Comparison of ENCODE assay signal across 1 cellular context in the genomic region with DNA sequence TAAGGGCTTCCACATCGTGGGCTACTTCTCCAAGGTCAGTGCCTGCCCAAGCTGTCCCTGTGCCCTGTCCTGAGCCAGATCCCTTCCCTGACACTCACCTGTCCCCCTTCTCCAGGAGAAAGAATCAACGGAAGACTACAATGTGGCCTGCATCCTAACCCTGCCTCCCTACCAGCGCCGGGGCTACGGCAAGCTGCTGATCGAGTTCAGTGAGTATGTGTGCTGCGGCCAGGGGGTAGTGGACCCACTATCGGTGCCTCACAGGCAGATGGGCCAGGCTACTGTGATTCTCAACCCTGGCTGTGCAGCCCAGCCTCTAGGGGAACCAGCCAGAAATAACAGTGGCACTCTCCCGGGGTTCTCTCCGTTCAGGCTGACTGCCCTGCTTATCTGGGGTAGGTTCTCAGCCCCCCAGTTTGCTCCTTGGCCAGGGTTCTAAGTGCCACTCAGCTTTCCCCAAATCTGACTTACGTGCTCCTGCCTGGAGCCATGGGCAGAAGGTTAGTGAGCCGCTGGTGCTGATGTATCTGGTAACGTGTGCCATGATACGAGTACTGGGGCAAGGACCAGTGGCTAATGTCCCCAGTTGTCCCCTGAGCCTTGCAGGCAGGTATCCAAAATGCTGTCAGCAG.
TF ChIP-seq lines count a peak whose summit lies in the region.

No MANE protein-coding gene starts in this region.

TF ChIP-seq in HepG2, 621 proteins besides CTCF, POLR2A, EP300 and RAD21:
- TF ChIP-seq AGO2 (optimal IDR thresholded peaks at IDR 0.05; ENCODE audit: low read depth, low read length) = peak; percentile 51
- 0 out of 2 replicates have a peak, but pooled peaks have one; percentile 10 for TF ChIP-seq POLR2AphosphoS5 (IDR thresholded peaks at IDR 0.05; ENCODE audit: low read depth, low read length)
- TF ChIP-seq ZNF205 (CRISPR knock-in tag; IDR thresholded peaks at IDR 0.05) = no peak
